In genomic region chr15:40290540-40291087, GRCh38 we compare ENCODE assay signal across 12 cellular contexts. TPM values are rescaled to one million over a fixed set of nuclear protein-coding genes. Genes with fewer than 3 reads are reported as not detected.
DNase-seq lines count a peak whose midpoint lies in the region; ATAC-seq, FAIRE-seq and TF ChIP-seq lines count a peak whose summit lies in the region.
"Had no signal": no experiment of that assay in that cellular context is flagged by ENCODE, and none has a peak within 500 bp of the region (broad histone marks: within the 10 kb centered on the region; RNA-seq: fewer than 3 reads in every experiment).

No MANE protein-coding gene starts in this region.

- H3K9me3 Mint-ChIP-seq in activated T-cell treated with anti-CD3 and anti-CD28 coated beads, Interleukin-2, amount 50 U/mL, for 72 hours = no peaks in the 10 kb centered on the region
- H3K9me3 Mint-ChIP-seq: activated CD4-positive, alpha-beta memory T cell treated with anti-CD3 and anti-CD28 coated beads for 36 hours had no signal

- no peak overlapping the region for H3K27ac Mint-ChIP-seq in activated T-cell treated with anti-CD3 and anti-CD28 coated beads, Interleukin-2, amount 50 U/mL, for 72 hours
- H3K27ac Mint-ChIP-seq: activated CD4-positive, alpha-beta memory T cell treated with anti-CD3 and anti-CD28 coated beads for 36 hours had no signal

- no peaks in the 10 kb centered on the region for H3K36me3 Mint-ChIP-seq in activated T-cell treated with anti-CD3 and anti-CD28 coated beads, Interleukin-2, amount 50 U/mL, for 72 hours (ENCODE audit: insufficient read depth in 2 of 2)
- H3K36me3 Mint-ChIP-seq: activated CD4-positive, alpha-beta memory T cell treated with anti-CD3 and anti-CD28 coated beads for 36 hours had no signal

- TF ChIP-seq CTCF in bronchial epithelial cell (IDR thresholded peaks at IDR 0.05; ENCODE audit: insufficient read depth, low read length, severe bottlenecking) = no peak

- H3K27me3 ChIP-seq in HUES6 (ENCODE audit: control insufficient read depth, insufficient read depth, low read length) (peaks cover 84% of the 10 kb centered on the region), bronchial epithelial cell (ENCODE audit: control insufficient read depth, insufficient read depth, low read length) (peaks cover 5% of the 10 kb centered on the region), skeletal muscle satellite cell (ENCODE audit: control insufficient read depth, insufficient read depth, low read length) (peaks cover 84% of the 10 kb centered on the region)
- H3K27me3 ChIP-seq: uterus had no signal

- peaks cover 27% of the 10 kb centered on the region for H3K4me1 ChIP-seq in HUES6 (ENCODE audit: control insufficient read depth, insufficient read depth, low read length)
- peaks cover 7% of the 10 kb centered on the region for H3K4me1 ChIP-seq in skeletal muscle satellite cell (ENCODE audit: control insufficient read depth, insufficient read depth, low read length)
- H3K4me1 ChIP-seq: uterus had no signal

- no peak overlapping the region for H3K4me3 Mint-ChIP-seq in activated T-cell treated with anti-CD3 and anti-CD28 coated beads, Interleukin-2, amount 50 U/mL, for 72 hours
- H3K4me3 Mint-ChIP-seq: activated CD4-positive, alpha-beta memory T cell treated with anti-CD3 and anti-CD28 coated beads for 36 hours had no signal

- H3K9me3 ChIP-seq in HUES6 (ENCODE audit: control insufficient read depth, insufficient read depth, low read depth, low read length) (no peaks in the 10 kb centered on the region), skeletal muscle satellite cell (replicated peaks; ENCODE audit: low read length) (no peaks in the 10 kb centered on the region)
- H3K9me3 ChIP-seq: uterus had no signal

- H3K27ac ChIP-seq in HUES6 (ENCODE audit: low read depth, low read length) = no peak overlapping the region
- H3K27ac ChIP-seq: uterus had no signal

- no peak for ATAC-seq in activated T-cell treated with anti-CD3 and anti-CD28 coated beads, Interleukin-2, amount 50 U/mL, for 72 hours (replicated peaks in 1 of 2)
- no peak for ATAC-seq in HG03432 (IDR thresholded peaks at IDR 0.05; ENCODE audit: unreplicated experiment)

- H3K27me3 Mint-ChIP-seq in activated T-cell treated with anti-CD3 and anti-CD28 coated beads, Interleukin-2, amount 50 U/mL, for 72 hours (ENCODE audit: low read depth) = no peaks in the 10 kb centered on the region
- H3K27me3 Mint-ChIP-seq: activated CD4-positive, alpha-beta memory T cell treated with anti-CD3 and anti-CD28 coated beads for 36 hours had no signal

- no peak for FAIRE-seq in bronchial epithelial cell (lab: Jason Lieb, UNC)

- DNase-seq in bronchial epithelial cell (ENCODE audit: low read depth) (no peak), iPS-NIHi11 (ENCODE audit: low spot score) (peak; percentile 68), C1 segment of cervical spinal cord (lab: John Stamatoyannopoulos, UW) (no peak), SHP77 treated with DMSO at 0.1 percent for 48 hours (lab: John Stamatoyannopoulos, UW) (no peak)
- DNase-seq in activated T-cell treated with anti-CD3 and anti-CD28 coated beads, Interleukin-2, amount 50 U/mL, for 72 hours = no peak
- DNase-seq: activated CD4-positive, alpha-beta memory T cell treated with anti-CD3 and anti-CD28 coated beads for 36 hours; activated naive CD4-positive, alpha-beta T cell treated with anti-CD3 and anti-CD28 coated beads, Interleukin-2, amount 50 U/mL, for 16 hours; effector CD4-positive, alpha-beta T cell had no signal

- no peaks in the 10 kb centered on the region for H3K4me1 Mint-ChIP-seq in activated T-cell treated with anti-CD3 and anti-CD28 coated beads, Interleukin-2, amount 50 U/mL, for 72 hours (ENCODE audit: low read depth)

- peak overlapping the region; percentile 57 for H3K4me3 ChIP-seq in HUES6 (ENCODE audit: low read depth, low read length)
- H3K4me3 ChIP-seq in bronchial epithelial cell (ENCODE audit: low read depth, low read length) = peak overlapping the region; percentile 21
- H3K4me3 ChIP-seq in skeletal muscle satellite cell (ENCODE audit: low read length) = peak overlapping the region; percentile 65

- H3K36me3 ChIP-seq in HUES6 (ENCODE audit: control insufficient read depth, insufficient read depth, low read length) (no peaks in the 10 kb centered on the region), bronchial epithelial cell (ENCODE audit: control insufficient read depth, insufficient read depth, low read length) (no peaks in the 10 kb centered on the region), skeletal muscle satellite cell (ENCODE audit: insufficient read depth, low read length) (no peaks in the 10 kb centered on the region)
- H3K36me3 ChIP-seq: uterus had no signal

- H3K9ac ChIP-seq in HUES6 (ENCODE audit: low read length) (peak overlapping the region; percentile 57), skeletal muscle satellite cell (ENCODE audit: low read depth, low read length) (no peak overlapping the region)

- peak overlapping the region; percentile 88 for H3K4me2 ChIP-seq in skeletal muscle satellite cell (ENCODE audit: low read length)

RNA-seq across cellular contexts. Expression of gene ANKRD63, which starts 7.8 kb away (rescaled TPM):
- total RNA-seq in bronchial epithelial cell = not detected in 2 replicates
- total RNA-seq in skeletal muscle satellite cell (2012; rRNA removed) = not detected in 2 replicates
- not detected for total RNA-seq in activated T-cell treated with anti-CD3 and anti-CD28 coated beads, Interleukin-2, amount 50 U/mL, for 72 hours
- total RNA-seq: activated CD4-positive, alpha-beta memory T cell treated with anti-CD3 and anti-CD28 coated beads for 36 hours had no signal

RNA-seq across cellular contexts. Expression of gene PLCB2, which starts 17.1 kb away (rescaled TPM):
- not detected in 2 replicates for total RNA-seq in bronchial epithelial cell
- 0.22 and 0.76 TPM in 2 replicates for total RNA-seq in skeletal muscle satellite cell (2012; rRNA removed)
- total RNA-seq in activated T-cell treated with anti-CD3 and anti-CD28 coated beads, Interleukin-2, amount 50 U/mL, for 72 hours = 10 to 100 TPM; 90.4 to 91.8 TPM

RNA-seq across cellular contexts. Expression of gene INAFM2, which starts 32.9 kb away (rescaled TPM):
- total RNA-seq in bronchial epithelial cell = 6.3 and 6.8 TPM in 2 replicates
- total RNA-seq in skeletal muscle satellite cell (2012; rRNA removed) = 7.1 and 11.6 TPM in 2 replicates
- 10 to 100 TPM in 1 of 2 donors, 1 to 10 TPM in 1; 7.1 to 10.2 TPM for total RNA-seq in activated T-cell treated with anti-CD3 and anti-CD28 coated beads, Interleukin-2, amount 50 U/mL, for 72 hours

RNA-seq across cellular contexts. Expression of gene CCDC9B, which starts 50.1 kb away (rescaled TPM):
- 12.1 and 17.3 TPM in 2 replicates for total RNA-seq in bronchial epithelial cell
- total RNA-seq in skeletal muscle satellite cell (2012; rRNA removed) = 3.1 and 8.6 TPM in 2 replicates
- total RNA-seq in activated T-cell treated with anti-CD3 and anti-CD28 coated beads, Interleukin-2, amount 50 U/mL, for 72 hours = 1 to 10 TPM; 1.0 to 1.6 TPM

RNA-seq across cellular contexts. Expression of gene PAK6, which starts 51.8 kb away (rescaled TPM):
- total RNA-seq in bronchial epithelial cell = 11.6 and 11.8 TPM in 2 replicates
- under 0.01 TPM in 1 of 2 replicates, not detected in the other for total RNA-seq in skeletal muscle satellite cell (2012; rRNA removed)
- 1 to 10 TPM in 1 of 2 donors, under 1 TPM in 1; 0.51 to 1.2 TPM for total RNA-seq in activated T-cell treated with anti-CD3 and anti-CD28 coated beads, Interleukin-2, amount 50 U/mL, for 72 hours

Comparison
In these comparisons a context has a peak if more than half of its experiments do, and no peak if none do; other contexts are left out.
1. RNA of gene PLCB2, which starts 17.1 kb away (total RNA-seq): 90.4 to 91.8 TPM in activated T-cell treated with anti-CD3 and anti-CD28 coated beads, Interleukin-2, amount 50 U/mL, for 72 hours; not detected in bronchial epithelial cell; every median in the first group is over 10 times any median in the second.
2. Peak in every context shown above with its lines, with median percentiles within 50 percentile points of each other: H3K4me3 ChIP-seq.